17 cellular contexts compared by ENCODE assay signal in genomic region chr1:26119892-26120608, GRCh38. TPM values are rescaled to one million over a fixed set of nuclear protein-coding genes. Genes with fewer than 3 reads are reported as not detected.
DNase-seq lines count a peak whose midpoint lies in the region; ATAC-seq and TF ChIP-seq lines count a peak whose summit lies in the region.
"Had no signal": no experiment of that assay in that cellular context is flagged by ENCODE, and none has a peak within 500 bp of the region (broad histone marks: within the 10 kb centered on the region; RNA-seq: fewer than 3 reads in every experiment).

No MANE protein-coding gene starts in this region.

- peak overlapping the region; percentile 75 for H3K27ac Mint-ChIP-seq in activated CD4-positive, alpha-beta T cell treated with anti-CD3 and anti-CD28 coated beads for 36 hours
- peak overlapping the region; percentile 38 for H3K27ac Mint-ChIP-seq in activated CD4-positive, alpha-beta memory T cell treated with anti-CD3 and anti-CD28 coated beads for 36 hours
- no peak overlapping the region for H3K27ac Mint-ChIP-seq in HFFc6

- CTCF ChIA-PET in activated CD4-positive, alpha-beta T cell treated with anti-CD3 and anti-CD28 coated beads for 36 hours (lab: Charles Lee): interaction anchor here (0.8 to 11.1 kb wide), 3 partner anchors 9 to 25 kb away, joined by 3 to 134 read pairs (median 4); no protein-coding TSS in a partner anchor
- CTCF ChIA-PET in activated CD4-positive, alpha-beta memory T cell treated with anti-CD3 and anti-CD28 coated beads for 36 hours (lab: Charles Lee): interaction anchor here (0.6 to 2.5 kb wide), 4 partner anchors 7 to 255 kb away, joined by 3 to 11 read pairs (median 4); no protein-coding TSS in a partner anchor

- intact Hi-C loops in activated CD4-positive, alpha-beta T cell treated with anti-CD3 and anti-CD28 coated beads for 36 hours (cut with DNase I, micrococcal nuclease): no loop called here
- intact Hi-C loops in activated CD4-positive, alpha-beta memory T cell treated with anti-CD3 and anti-CD28 coated beads for 36 hours (cut with micrococcal nuclease): no loop called here
- intact Hi-C loops in gastrocnemius medialis (cut with DNase I; ENCODE audit: low total_unique reads): no loop called here

- H3K4me1 Mint-ChIP-seq in activated CD4-positive, alpha-beta T cell treated with anti-CD3 and anti-CD28 coated beads for 36 hours: peaks cover 34% of the 10 kb centered on the region
- H3K4me1 Mint-ChIP-seq in activated CD4-positive, alpha-beta memory T cell treated with anti-CD3 and anti-CD28 coated beads for 36 hours (ENCODE audit: low read depth): peaks cover 30% of the 10 kb centered on the region
- H3K4me1 Mint-ChIP-seq in HFFc6 (ENCODE audit: low read depth): peaks cover 28% of the 10 kb centered on the region

- H3K4me1 ChIP-seq in gastrocnemius medialis: peaks cover 52 to 61% of the 10 kb centered on the region in 2 donors

- H3K36me3 Mint-ChIP-seq in activated CD4-positive, alpha-beta T cell treated with anti-CD3 and anti-CD28 coated beads for 36 hours (ENCODE audit: low read depth): peaks cover 21% of the 10 kb centered on the region
- peaks cover 14% of the 10 kb centered on the region for H3K36me3 Mint-ChIP-seq in activated CD4-positive, alpha-beta memory T cell treated with anti-CD3 and anti-CD28 coated beads for 36 hours
- H3K36me3 Mint-ChIP-seq in HFFc6 (ENCODE audit: low read depth): peaks cover 12% of the 10 kb centered on the region; the same call in 1 of the 2 replicates

- TF ChIP-seq CTCF in gastrocnemius medialis (IDR thresholded peaks at IDR 0.05 in 4 of 5, conservative IDR thresholded peaks at IDR 0.05 in 1 of 5): no peak
- no peak for TF ChIP-seq CTCF in HFFc6 (IDR thresholded peaks at IDR 0.05)

- no peaks in the 10 kb centered on the region for H3K27me3 ChIP-seq in gastrocnemius medialis
- H3K27me3 ChIP-seq: upper lobe of right lung had no signal

- no peaks in the 10 kb centered on the region for H3K9me3 Mint-ChIP-seq in activated CD4-positive, alpha-beta T cell treated with anti-CD3 and anti-CD28 coated beads for 36 hours (ENCODE audit: low read depth)
- no peaks in the 10 kb centered on the region for H3K9me3 Mint-ChIP-seq in activated CD4-positive, alpha-beta memory T cell treated with anti-CD3 and anti-CD28 coated beads for 36 hours
- no peaks in the 10 kb centered on the region for H3K9me3 Mint-ChIP-seq in HFFc6
- H3K9me3 Mint-ChIP-seq: effector memory CD8-positive, alpha-beta T cell had no signal

- no peaks in the 10 kb centered on the region for H3K27me3 Mint-ChIP-seq in activated CD4-positive, alpha-beta T cell treated with anti-CD3 and anti-CD28 coated beads for 36 hours
- no peaks in the 10 kb centered on the region for H3K27me3 Mint-ChIP-seq in activated CD4-positive, alpha-beta memory T cell treated with anti-CD3 and anti-CD28 coated beads for 36 hours
- H3K27me3 Mint-ChIP-seq in HFFc6 (ENCODE audit: insufficient read depth): no peaks in the 10 kb centered on the region; the same call in 1 of the 2 replicates
- H3K27me3 Mint-ChIP-seq: effector memory CD8-positive, alpha-beta T cell had no signal

- no peak overlapping the region for H3K4me3 ChIP-seq in gastrocnemius medialis
- H3K4me3 ChIP-seq: A549, GM23248, upper lobe of right lung had no signal

- no peaks in the 10 kb centered on the region for H3K9me3 ChIP-seq in gastrocnemius medialis
- H3K9me3 ChIP-seq: A549, upper lobe of right lung had no signal

- POLR2A ChIA-PET in activated CD4-positive, alpha-beta T cell treated with anti-CD3 and anti-CD28 coated beads for 36 hours (lab: Charles Lee): no interaction called here
- POLR2A ChIA-PET in activated CD4-positive, alpha-beta memory T cell treated with anti-CD3 and anti-CD28 coated beads for 36 hours (lab: Charles Lee): no interaction called here

- H3K4me3 Mint-ChIP-seq in activated CD4-positive, alpha-beta T cell treated with anti-CD3 and anti-CD28 coated beads for 36 hours: no peak overlapping the region
- H3K4me3 Mint-ChIP-seq in activated CD4-positive, alpha-beta memory T cell treated with anti-CD3 and anti-CD28 coated beads for 36 hours: no peak overlapping the region
- no peak overlapping the region for H3K4me3 Mint-ChIP-seq in HFFc6
- H3K4me3 Mint-ChIP-seq: effector memory CD8-positive, alpha-beta T cell had no signal

- no peak for ATAC-seq in activated CD4-positive, alpha-beta T cell treated with anti-CD3 and anti-CD28 coated beads for 36 hours
- ATAC-seq in HG03045 (IDR thresholded peaks at IDR 0.05; ENCODE audit: unreplicated experiment) (peak; percentile 56), gastrocnemius medialis (no peak), HG02885 (IDR thresholded peaks at IDR 0.05; ENCODE audit: poor library complexity, unreplicated experiment) (no peak)
- ATAC-seq: A549; effector memory CD8-positive, alpha-beta T cell; upper lobe of right lung had no signal

- in situ Hi-C loops in gastrocnemius medialis (cut with MboI; ENCODE audit: low sequenced_read_pairs in 4 of 4): no loop called here

- peaks cover 0 to 16% of the 10 kb centered on the region in 2 donors for H3K36me3 ChIP-seq in gastrocnemius medialis

- peak overlapping the region; percentile 78 to 89 (median 84) for H3K27ac ChIP-seq in gastrocnemius medialis
- H3K27ac ChIP-seq: A549, GM23248, upper lobe of right lung had no signal

- DNase-seq in activated CD4-positive, alpha-beta T cell treated with anti-CD3 and anti-CD28 coated beads for 36 hours: no peak
- no peak for DNase-seq in activated CD4-positive, alpha-beta T cell treated with anti-CD3 and anti-CD28 coated beads for 4 hours
- no peak for DNase-seq in activated CD4-positive, alpha-beta memory T cell treated with anti-CD3 and anti-CD28 coated beads for 36 hours
- DNase-seq in gastrocnemius medialis (no peak), HFFc6 (no peak)
- no peak for DNase-seq in activated CD4-positive, CD25-positive, alpha-beta regulatory T cell (lab: John Stamatoyannopoulos, UW)
- DNase-seq: effector memory CD8-positive, alpha-beta T cell; foreskin melanocyte; GM23248; mesenchymal stem cell; NCI-H1092 treated with DMSO at 0.1 percent for 48 hours; upper lobe of right lung had no signal

- no peak for TF ChIP-seq POLR2A in gastrocnemius medialis (IDR thresholded peaks at IDR 0.05)

RNA-seq across cellular contexts. Expression of gene PDIK1L, which starts 8.4 kb away (rescaled TPM):
- total RNA-seq in activated CD4-positive, alpha-beta T cell treated with anti-CD3 and anti-CD28 coated beads for 36 hours: 10 to 100 TPM; 12.3 to 13.0 TPM
- total RNA-seq in activated CD4-positive, alpha-beta memory T cell treated with anti-CD3 and anti-CD28 coated beads for 36 hours: 10 to 100 TPM; 14.9 to 15.2 TPM
- total RNA-seq in gastrocnemius medialis: 1 to 10 TPM; 4.4 to 8.7 (median 5.9) TPM
- 1 to 10 TPM; 2.5 to 4.4 (median 3.8) TPM for total RNA-seq in HFFc6 (2021; fragmentation: NEBNext Ultra II Directional; extraction: Animal tissue kit (Norgen Biotek cat#: 25700))

RNA-seq across cellular contexts. Expression of gene FAM110D, which starts 38.8 kb away (rescaled TPM):
- not detected for total RNA-seq in activated CD4-positive, alpha-beta T cell treated with anti-CD3 and anti-CD28 coated beads for 36 hours
- total RNA-seq in activated CD4-positive, alpha-beta memory T cell treated with anti-CD3 and anti-CD28 coated beads for 36 hours: not detected
- total RNA-seq in gastrocnemius medialis: 1 to 10 TPM; 3.1 to 5.2 (median 4.2) TPM
- total RNA-seq in HFFc6 (2021; fragmentation: NEBNext Ultra II Directional; extraction: Animal tissue kit (Norgen Biotek cat#: 25700)): not detected
- total RNA-seq: GM23248, NCI-H460 had no signal

RNA-seq across cellular contexts. Expression of gene C1orf232, which starts 48.7 kb away (rescaled TPM):
- not detected for total RNA-seq in activated CD4-positive, alpha-beta T cell treated with anti-CD3 and anti-CD28 coated beads for 36 hours
- not detected for total RNA-seq in activated CD4-positive, alpha-beta memory T cell treated with anti-CD3 and anti-CD28 coated beads for 36 hours
- total RNA-seq in gastrocnemius medialis: not detected
- total RNA-seq in HFFc6 (2021; fragmentation: NEBNext Ultra II Directional; extraction: Animal tissue kit (Norgen Biotek cat#: 25700)): not detected
- total RNA-seq: GM23248, NCI-H460, omental fat pad, upper lobe of right lung had no signal

RNA-seq across cellular contexts. Expression of gene ZNF593, which starts 49.7 kb away (rescaled TPM):
- 10 to 100 TPM; 44.6 to 56.3 TPM for total RNA-seq in activated CD4-positive, alpha-beta T cell treated with anti-CD3 and anti-CD28 coated beads for 36 hours
- 10 to 100 TPM; 37.4 to 38.0 TPM for total RNA-seq in activated CD4-positive, alpha-beta memory T cell treated with anti-CD3 and anti-CD28 coated beads for 36 hours
- total RNA-seq in gastrocnemius medialis: 100 to 1,000 TPM in 2 of 4 donors, 10 to 100 TPM in 2; 39.6 to 135 (median 97.3) TPM
- total RNA-seq in HFFc6 (2021; fragmentation: NEBNext Ultra II Directional; extraction: Animal tissue kit (Norgen Biotek cat#: 25700)): 10 to 100 TPM; 33.5 to 46.3 (median 38.7) TPM

RNA-seq across cellular contexts. Expression of gene ZNF593OS, which starts 51.6 kb away (rescaled TPM):
- not detected for total RNA-seq in activated CD4-positive, alpha-beta T cell treated with anti-CD3 and anti-CD28 coated beads for 36 hours
- total RNA-seq in activated CD4-positive, alpha-beta memory T cell treated with anti-CD3 and anti-CD28 coated beads for 36 hours: not detected
- under 1 TPM in 2 of 4 donors, not detected in 2; 0.66 TPM for total RNA-seq in gastrocnemius medialis
- total RNA-seq in HFFc6 (2021; fragmentation: NEBNext Ultra II Directional; extraction: Animal tissue kit (Norgen Biotek cat#: 25700)): not detected
- total RNA-seq: GM23248, NCI-H460, omental fat pad, upper lobe of right lung had no signal
